ENCODE assay signal across 23 cellular contexts in genomic region chr11:80383655-80384054, GRCh38.
A peak's percentile ranks its signal among the peaks of the same experiment; 100 is the strongest.
DNase-seq lines count a peak whose midpoint lies in the region; ATAC-seq and TF ChIP-seq lines count a peak whose summit lies in the region.
"Had no signal": no experiment of that assay in that cellular context is flagged by ENCODE, and none has a peak within 500 bp of the region (broad histone marks: within the 10 kb centered on the region; RNA-seq: fewer than 3 reads in every experiment).

No MANE protein-coding gene starts in this region.

- no peaks in the 10 kb centered on the region for H3K9me3 ChIP-seq in A673 (ENCODE audit: low read depth, low read length, poor library complexity, severe bottlenecking)
- no peaks in the 10 kb centered on the region for H3K9me3 ChIP-seq in WERI-Rb-1 (ENCODE audit: severe bottlenecking)
- no peaks in the 10 kb centered on the region for H3K9me3 ChIP-seq in mesenchymal stem cell (ENCODE audit: control insufficient read depth, low read length)
- H3K9me3 ChIP-seq: esophagus squamous epithelium had no signal

- H2BK120ac ChIP-seq in mesenchymal stem cell (ENCODE audit: low read depth, low read length), result no peak overlapping the region

- no peak overlapping the region for H3K14ac ChIP-seq in mesenchymal stem cell (ENCODE audit: low read length in 2 of 2)

- no peaks in the 10 kb centered on the region for H3K4me1 ChIP-seq in A673 (ENCODE audit: insufficient read depth, low read length, poor library complexity, severe bottlenecking)
- H3K4me1 ChIP-seq in mesenchymal stem cell (ENCODE audit: control insufficient read depth, insufficient read depth, low read depth, low read length), result no peaks in the 10 kb centered on the region

- no peak overlapping the region for H2AFZ ChIP-seq in mesenchymal stem cell (ENCODE audit: low read depth, low read length)

- H3K4me2 ChIP-seq in mesenchymal stem cell (ENCODE audit: low read length, poor library complexity, severe bottlenecking), result no peak overlapping the region

- no peak overlapping the region for H2AK5ac ChIP-seq in mesenchymal stem cell (ENCODE audit: low read length, severe bottlenecking)

- DNase-seq in A673 (ENCODE audit: low spot score), result peak; percentile 6
- peak; percentile 16 for DNase-seq in WERI-Rb-1
- no peak for DNase-seq in mesenchymal stem cell
- no peak for DNase-seq in osteocyte (ENCODE audit: extremely low spot score, unreplicated experiment)
- no peak for DNase-seq in NCI-H1930 (lab: John Stamatoyannopoulos, UW)
- DNase-seq: activated CD4-positive, alpha-beta T cell treated with anti-CD3 and anti-CD28 coated beads, Interleukin-2, amount 50 U/mL, for 48 hours; activated CD4-positive, CD25-positive, alpha-beta regulatory T cell; activated effector memory CD4-positive, alpha-beta T cell treated with anti-CD3 and anti-CD28 coated beads, Interleukin-2, amount 50 U/mL, for 16 hours; activated naive CD8-positive, alpha-beta T cell treated with anti-CD3 and anti-CD28 coated beads, Interleukin-2, amount 50 U/mL, for 24 hours; CD4-positive, CD25-positive, alpha-beta regulatory T cell; cerebellar nuclear complex; effector CD4-positive, alpha-beta T cell; esophagus squamous epithelium; natural killer cell; NCI-H1092 treated with DMSO at 0.1 percent for 48 hours; NCI-H2029 treated with DMSO at 0.1 percent for 48 hours; NCI-H446; substantia nigra; T-helper 9 cell had no signal

- H3K27me3 ChIP-seq in A673 (replicated peaks; ENCODE audit: insufficient read depth, low read depth, low read length, poor library complexity) (no peaks in the 10 kb centered on the region), WERI-Rb-1 (ENCODE audit: insufficient read depth, low read depth, severe bottlenecking) (no peaks in the 10 kb centered on the region), mesenchymal stem cell (ENCODE audit: control insufficient read depth in 1 of 2, insufficient read depth in 1 of 2, low read length in 2 of 2) (no peaks in the 10 kb centered on the region)

- H3K36me3 ChIP-seq in A673 (ENCODE audit: insufficient read depth, low read length, poor library complexity, severe bottlenecking), result no peaks in the 10 kb centered on the region
- H3K36me3 ChIP-seq in WERI-Rb-1, result no peaks in the 10 kb centered on the region
- no peaks in the 10 kb centered on the region for H3K36me3 ChIP-seq in mesenchymal stem cell (ENCODE audit: control insufficient read depth in 1 of 2, insufficient read depth in 2 of 2, low read depth in 1 of 2, low read length in 2 of 2)
- H3K36me3 ChIP-seq: esophagus squamous epithelium had no signal

- no peak overlapping the region for H3K27ac Mint-ChIP-seq in osteocyte (ENCODE audit: unreplicated experiment)
- H3K27ac Mint-ChIP-seq: activated naive CD8-positive, alpha-beta T cell treated with anti-CD3 and anti-CD28 coated beads, Interleukin-2, amount 50 U/mL, for 24 hours; CD4-positive, CD25-positive, alpha-beta regulatory T cell; memory B cell; natural killer cell had no signal

- ATAC-seq in GM18520 (IDR thresholded peaks at IDR 0.05; ENCODE audit: unreplicated experiment), result no peak
- ATAC-seq in HG03159 (IDR thresholded peaks at IDR 0.05; ENCODE audit: unreplicated experiment), result no peak
- ATAC-seq: activated naive CD8-positive, alpha-beta T cell treated with anti-CD3 and anti-CD28 coated beads, Interleukin-2, amount 50 U/mL, for 24 hours; natural killer cell had no signal

- no peak overlapping the region for H3K9ac ChIP-seq in mesenchymal stem cell (ENCODE audit: low read length)

- TF ChIP-seq CTCF in A673 (conservative IDR thresholded peaks at IDR 0.05; ENCODE audit: low read depth, low read length) (no peak), GM12873 (IDR thresholded peaks at IDR 0.05; ENCODE audit: insufficient read depth, low read depth, low read length, missing control alignments) (peak; percentile 4), WERI-Rb-1 (IDR thresholded peaks at IDR 0.05; ENCODE audit: low read depth, low read length) (no peak), osteocyte (IDR thresholded peaks at IDR 0.05) (no peak)

- peaks cover 9% of the 10 kb centered on the region for H3K9me3 Mint-ChIP-seq in osteocyte (ENCODE audit: unreplicated experiment)

- no peak overlapping the region for H4K8ac ChIP-seq in mesenchymal stem cell (ENCODE audit: low read length)

- H2BK5ac ChIP-seq in mesenchymal stem cell (ENCODE audit: low read depth, low read length, poor library complexity, severe bottlenecking), result no peak overlapping the region

- no peak overlapping the region for H3K18ac ChIP-seq in mesenchymal stem cell (ENCODE audit: low read depth in 1 of 2, low read length in 2 of 2)

- H3K4ac ChIP-seq in mesenchymal stem cell (ENCODE audit: low read depth in 1 of 2, low read length in 2 of 2), result no peak overlapping the region

- no peak overlapping the region for H2BK15ac ChIP-seq in mesenchymal stem cell (ENCODE audit: low read depth, poor library complexity, severe bottlenecking)

- H2BK12ac ChIP-seq in mesenchymal stem cell (ENCODE audit: low read length in 2 of 2), result no peak overlapping the region

- POLR2A ChIA-PET in A673 (lab: Charles Lee; ENCODE audit: low non-redundant PET), result interaction anchor here (0.7 kb wide), 1 partner anchor 27 kb away, joined by 3 read pairs; no protein-coding TSS in a partner anchor

- no peak overlapping the region for H3K27ac ChIP-seq in A673 (ENCODE audit: low read depth, low read length, poor library complexity, severe bottlenecking)
- H3K27ac ChIP-seq in WERI-Rb-1, result no peak overlapping the region
- H3K27ac ChIP-seq in mesenchymal stem cell (ENCODE audit: low read length, poor library complexity, severe bottlenecking), result no peak overlapping the region
- H3K27ac ChIP-seq: esophagus squamous epithelium had no signal

- CTCF ChIA-PET in A673 (lab: Charles Lee), result no interaction called here

- H3K79me1 ChIP-seq in mesenchymal stem cell (replicated peaks; ENCODE audit: low read length, poor library complexity, severe bottlenecking), result no peaks in the 10 kb centered on the region

- H3K23ac ChIP-seq in mesenchymal stem cell (ENCODE audit: low read length in 2 of 2), result no peak overlapping the region

- H3K27me3 Mint-ChIP-seq in osteocyte (ENCODE audit: unreplicated experiment), result no peaks in the 10 kb centered on the region
- H3K27me3 Mint-ChIP-seq: activated naive CD8-positive, alpha-beta T cell treated with anti-CD3 and anti-CD28 coated beads, Interleukin-2, amount 50 U/mL, for 24 hours; CD4-positive, CD25-positive, alpha-beta regulatory T cell; memory B cell had no signal

- no peaks in the 10 kb centered on the region for H3K36me3 Mint-ChIP-seq in osteocyte (ENCODE audit: unreplicated experiment)
- H3K36me3 Mint-ChIP-seq: CD4-positive, CD25-positive, alpha-beta regulatory T cell; memory B cell; natural killer cell had no signal

- intact Hi-C loops in A673 (cut with micrococcal nuclease; ENCODE audit: unreplicated experiment), result no loop called here

- H3K4me1 Mint-ChIP-seq in osteocyte (ENCODE audit: unreplicated experiment), result no peaks in the 10 kb centered on the region
- H3K4me1 Mint-ChIP-seq: activated naive CD8-positive, alpha-beta T cell treated with anti-CD3 and anti-CD28 coated beads, Interleukin-2, amount 50 U/mL, for 24 hours; CD4-positive, CD25-positive, alpha-beta regulatory T cell; memory B cell; natural killer cell had no signal

- peak overlapping the region; percentile 32 for H4K91ac ChIP-seq in mesenchymal stem cell (ENCODE audit: low read length)

- no peak overlapping the region for H3K4me3 Mint-ChIP-seq in osteocyte (ENCODE audit: unreplicated experiment)
- H3K4me3 Mint-ChIP-seq: activated naive CD8-positive, alpha-beta T cell treated with anti-CD3 and anti-CD28 coated beads, Interleukin-2, amount 50 U/mL, for 24 hours; CD4-positive, CD25-positive, alpha-beta regulatory T cell; memory B cell; natural killer cell had no signal

- BruUV-seq in A673 (replicated peaks; lab: Mats Ljungman, UMichigan), result no TSS peak

- WGBS in mesenchymal stem cell, result 48% methylated on average over 2 of the region's 3 CpGs

- H3K4me3 ChIP-seq in A673 (ENCODE audit: low read depth, low read length, poor library complexity, severe bottlenecking), result no peak overlapping the region
- H3K4me3 ChIP-seq in WERI-Rb-1 (ENCODE audit: low read depth, low read length), result no peak overlapping the region
- no peak overlapping the region for H3K4me3 ChIP-seq in mesenchymal stem cell (ENCODE audit: insufficient read depth in 1 of 2, low read depth in 1 of 2, low read length in 2 of 2)
- H3K4me3 ChIP-seq: esophagus squamous epithelium had no signal

Comparison
In these comparisons a context has a peak if more than half of its experiments do, and no peak if none do; other contexts are left out.
1. DNase-seq: peak in A673 (single experiment) and WERI-Rb-1 (single experiment); none in mesenchymal stem cell (single experiment), osteocyte (single experiment) and NCI-H1930 (0 of 2).